Comparison of ENCODE assay signal across 8 cellular contexts in the genomic region with DNA sequence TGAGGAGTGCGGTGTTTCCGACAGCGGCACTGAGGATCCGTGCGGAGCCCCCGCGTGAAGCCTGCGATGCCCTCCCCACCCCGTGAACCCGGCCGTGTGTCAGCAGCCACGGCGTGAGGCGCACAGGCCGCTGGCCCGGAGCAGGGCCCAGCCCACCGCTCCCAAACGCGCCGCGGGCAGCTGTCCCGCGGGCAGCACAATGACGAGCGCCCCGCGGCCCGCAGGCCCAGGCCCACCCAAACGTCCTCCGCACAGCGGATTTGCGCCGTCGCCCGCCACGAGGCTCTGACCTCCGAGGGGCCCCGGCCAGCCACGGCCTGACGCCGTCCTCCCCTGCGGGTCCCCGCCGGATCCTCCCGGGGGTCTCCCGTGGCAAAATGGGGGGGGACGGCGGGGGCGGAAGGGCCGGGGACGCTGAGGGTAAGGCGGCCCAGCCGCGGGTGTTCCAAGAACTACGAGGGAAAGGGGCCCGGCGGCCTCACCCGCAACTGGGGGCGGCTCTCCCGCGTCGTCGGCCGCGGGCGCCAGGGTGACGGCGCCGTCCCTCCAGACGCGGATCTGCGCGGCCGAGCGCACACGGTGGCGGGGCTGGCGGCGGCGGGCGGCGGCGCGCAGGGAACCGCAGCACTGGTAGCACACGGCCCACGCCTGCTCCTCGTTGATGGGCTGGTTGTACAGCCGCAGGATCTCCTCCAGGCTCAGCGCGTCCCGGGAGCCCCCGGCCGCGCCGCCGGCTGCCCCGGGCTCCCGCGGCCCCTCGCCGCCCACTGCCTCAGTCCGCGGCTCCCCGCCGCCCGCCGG. TPM values are rescaled to one million over a fixed set of nuclear protein-coding genes. Genes with fewer than 3 reads are reported as not detected.
DNase-seq lines count a peak whose midpoint lies in the region; ATAC-seq and TF ChIP-seq lines count a peak whose summit lies in the region.

No MANE protein-coding gene starts in this region.

- DNase-seq in GM13977 (ENCODE audit: low spot score) (peak; percentile 71), caudate nucleus (lab: John Stamatoyannopoulos, UW) (peak in 34 of 61 donors; percentile 6 to 64 (median 38)), kidney epithelial cell (ENCODE audit: low read depth) (no peak), NCI-H2107 (lab: John Stamatoyannopoulos, UW) (no peak)
- peak; percentile 22 to 49 for DNase-seq in stimulated activated CD4-positive, alpha-beta T cell treated with anti-CD3 and anti-CD28 coated beads, Interleukin-2, amount 100 ng/mL, for 24 hours

- peak; percentile 34 for ATAC-seq in HG02981 (IDR thresholded peaks at IDR 0.05; ENCODE audit: unreplicated experiment)
- peak; percentile 45 for ATAC-seq in SK-N-SH treated with all-trans-retinoic acid at 6 μM for 48 hours

- H3K27ac ChIP-seq in ACC112 (ENCODE audit: low read depth, low read length) (peak overlapping the region; percentile 59), caudate nucleus (ENCODE audit: low read depth, low read length) (peak overlapping the region; percentile 87)

- in situ Hi-C loops in GM13977 (cut with MboI; ENCODE audit: low pct_unique_long_range_greater_than_20kb, low sequenced_read_pairs, unreplicated experiment), result loop anchor here (10.0 kb wide), 1 partner anchor 252 kb away; the partner anchor contains the start of gene PRELID3A

- TF ChIP-seq CTCF in GM13977 (IDR thresholded peaks at IDR 0.05; ENCODE audit: extremely low read depth, insufficient read depth, missing control alignments) (no peak), kidney epithelial cell (IDR thresholded peaks at IDR 0.05; ENCODE audit: insufficient read depth, low read length, poor library complexity, severe bottlenecking) (no peak)

- H3K4me3 ChIP-seq in ACC112 (ENCODE audit: low read depth, low read length) (peak overlapping the region; percentile 97), kidney epithelial cell (ENCODE audit: low read depth, low read length) (peak overlapping the region; percentile 91)

- H3K27me3 ChIP-seq in ACC112 (ENCODE audit: insufficient read depth, low read length) (no peaks in the 10 kb centered on the region), kidney epithelial cell (ENCODE audit: control insufficient read depth, insufficient read depth, low read length) (no peaks in the 10 kb centered on the region)

- H3K36me3 ChIP-seq in ACC112 (ENCODE audit: insufficient read depth, low read length), result no peaks in the 10 kb centered on the region
- no peaks in the 10 kb centered on the region for H3K36me3 ChIP-seq in kidney epithelial cell (ENCODE audit: control insufficient read depth, insufficient read depth, low read length)

- H3K4me1 ChIP-seq in ACC112 (ENCODE audit: control insufficient read depth, insufficient read depth, low read length, unreplicated experiment), result peaks cover 22% of the 10 kb centered on the region

- peak overlapping the region; percentile 88 for H2AFZ ChIP-seq in ACC112 (ENCODE audit: low read length, unreplicated experiment)

- peaks cover 44% of the 10 kb centered on the region for H3K79me2 ChIP-seq in ACC112 (ENCODE audit: control insufficient read depth, insufficient read depth, low read length, unreplicated experiment)

TF ChIP-seq in SK-N-SH treated with all-trans-retinoic acid at 6 μM for 48 hours, 23 proteins besides CTCF, POLR2A, EP300 and RAD21:
- TF ChIP-seq TSHZ2 (CRISPR knock-in tag; IDR thresholded peaks at IDR 0.05) (no peak), RARB (CRISPR knock-in tag; IDR thresholded peaks at IDR 0.05) (no peak), SNAI2 (CRISPR knock-in tag; IDR thresholded peaks at IDR 0.05) (no peak), PATZ1 (CRISPR knock-in tag; IDR thresholded peaks at IDR 0.05; ENCODE audit: borderline replicate concordance) (no peak), BACH2 (CRISPR knock-in tag; IDR thresholded peaks at IDR 0.05; ENCODE audit: borderline replicate concordance) (no peak), ISL1 (CRISPR knock-in tag; IDR thresholded peaks at IDR 0.05) (no peak), CSRNP3 (CRISPR knock-in tag; IDR thresholded peaks at IDR 0.05) (no peak)

RNA-seq across cellular contexts. Expression of gene SPIRE1, which starts 0.7 kb away (rescaled TPM):
- 49.2 and 52.4 TPM in 2 replicates for total RNA-seq in kidney epithelial cell

RNA-seq across cellular contexts. Expression of gene CEP76, which starts 45.3 kb away (rescaled TPM):
- 3.7 and 7.6 TPM in 2 replicates for total RNA-seq in kidney epithelial cell

RNA-seq across cellular contexts. Expression of gene PSMG2, which starts 45.6 kb away (rescaled TPM):
- total RNA-seq in kidney epithelial cell, result 80.6 and 82.2 TPM in 2 replicates

Comparison
In these comparisons a context has a peak if more than half of its experiments do, and no peak if none do; other contexts are left out.
1. DNase-seq: peak in GM13977 (single experiment), caudate nucleus (34 of 61) and stimulated activated CD4-positive, alpha-beta T cell treated with anti-CD3 and anti-CD28 coated beads, Interleukin-2, amount 100 ng/mL, for 24 hours (2 of 2); none in kidney epithelial cell (single experiment) and NCI-H2107 (single experiment).